8 cellular contexts compared by ENCODE assay signal in genomic region chr22:44701824-44702478, GRCh38. TPM values are rescaled to one million over a fixed set of nuclear protein-coding genes. Genes with fewer than 3 reads are reported as not detected.
A peak's percentile ranks its signal among the peaks of the same experiment; 100 is the strongest.
DNase-seq lines count a peak whose midpoint lies in the region; ATAC-seq and TF ChIP-seq lines count a peak whose summit lies in the region.

A gene with protein sequence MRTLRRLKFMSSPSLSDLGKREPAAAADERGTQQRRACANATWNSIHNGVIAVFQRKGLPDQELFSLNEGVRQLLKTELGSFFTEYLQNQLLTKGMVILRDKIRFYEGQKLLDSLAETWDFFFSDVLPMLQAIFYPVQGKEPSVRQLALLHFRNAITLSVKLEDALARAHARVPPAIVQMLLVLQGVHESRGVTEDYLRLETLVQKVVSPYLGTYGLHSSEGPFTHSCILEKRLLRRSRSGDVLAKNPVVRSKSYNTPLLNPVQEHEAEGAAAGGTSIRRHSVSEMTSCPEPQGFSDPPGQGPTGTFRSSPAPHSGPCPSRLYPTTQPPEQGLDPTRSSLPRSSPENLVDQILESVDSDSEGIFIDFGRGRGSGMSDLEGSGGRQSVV (plus strand): TSS chr22:44702204. CDS start chr22:44702475, 271 bp downstream.

- DNase-seq in OCI-LY7 (ENCODE audit: low spot score), result peak; percentile 78
- DNase-seq in activated T-cell treated with anti-CD3 and anti-CD28 coated beads for 48 hours (ENCODE audit: low read depth), result peak; percentile 77
- DNase-seq in esophagus muscularis mucosa (ENCODE audit: extremely low spot score), result no peak
- DNase-seq in naive B cell, result peak; percentile 76
- DNase-seq in stimulated activated effector memory CD8-positive, alpha-beta T cell treated with anti-CD3 and anti-CD28 coated beads, Interleukin-12 subunit alpha, Interleukin-12 subunit beta, amount 100 ng/mL, for 72 hours (ENCODE audit: low spot score in 2 of 2), result peak; percentile 76 to 86

- no peaks in the 10 kb centered on the region for H4K20me1 ChIP-seq in OCI-LY7 (ENCODE audit: insufficient read depth, low read length)

- H3K36me3 ChIP-seq in OCI-LY7 (ENCODE audit: insufficient read depth, low read length), result no peaks in the 10 kb centered on the region
- peaks cover 0 to 5% (median 0%) of the 10 kb centered on the region in 4 donors for H3K36me3 ChIP-seq in esophagus muscularis mucosa

- H3K4me1 ChIP-seq in OCI-LY7 (ENCODE audit: insufficient read depth, low read length, poor library complexity, severe bottlenecking) (peaks cover 4% of the 10 kb centered on the region), esophagus muscularis mucosa (peaks cover 17 to 34% (median 33%) of the 10 kb centered on the region in 4 donors)

- H3K4me3 ChIP-seq in OCI-LY7 (ENCODE audit: low read depth, low read length, poor library complexity, severe bottlenecking) (peak within 1 kb of the TSS; percentile 62), esophagus muscularis mucosa (peak within 1 kb of the TSS; percentile 55 to 69 (median 56))

- H3K9me2 ChIP-seq in OCI-LY7 (ENCODE audit: insufficient read depth, low read length), result no peaks in the 10 kb centered on the region

- CTCF ChIA-PET in OCI-LY7 (lab: Charles Lee; ENCODE audit: unreplicated experiment), result no interaction called here

- no peaks in the 10 kb centered on the region for H3K79me2 ChIP-seq in OCI-LY7 (ENCODE audit: insufficient read depth, low read depth, low read length)

- peak within 1 kb of the TSS; percentile 72 to 86 (median 80) for H3K4me3 Mint-ChIP-seq in naive B cell
- H3K4me3 Mint-ChIP-seq in stimulated activated effector memory CD8-positive, alpha-beta T cell treated with anti-CD3 and anti-CD28 coated beads, Interleukin-12 subunit alpha, Interleukin-12 subunit beta, amount 100 ng/mL, for 72 hours, result peak within 1 kb of the TSS; percentile 76

- intact Hi-C loops in OCI-LY7 (cut with micrococcal nuclease; ENCODE audit: unreplicated experiment) (no loop called here), esophagus muscularis mucosa (cut with DNase I) (no loop called here)

- H3K36me3 Mint-ChIP-seq in naive B cell, result no peaks in the 10 kb centered on the region
- H3K36me3 Mint-ChIP-seq in stimulated activated effector memory CD8-positive, alpha-beta T cell treated with anti-CD3 and anti-CD28 coated beads, Interleukin-12 subunit alpha, Interleukin-12 subunit beta, amount 100 ng/mL, for 72 hours, result peaks cover 11% of the 10 kb centered on the region

- H3K27me3 Mint-ChIP-seq in naive B cell, result peaks cover 0 to 19% (median 4%) of the 10 kb centered on the region in 3 donors

- H3K4me2 ChIP-seq in OCI-LY7 (ENCODE audit: low read length), result peak within 1 kb of the TSS; percentile 60

- H3K4me1 Mint-ChIP-seq in naive B cell, result peaks cover 4 to 16% (median 14%) of the 10 kb centered on the region in 3 donors
- peaks cover 56% of the 10 kb centered on the region for H3K4me1 Mint-ChIP-seq in stimulated activated effector memory CD8-positive, alpha-beta T cell treated with anti-CD3 and anti-CD28 coated beads, Interleukin-12 subunit alpha, Interleukin-12 subunit beta, amount 100 ng/mL, for 72 hours

- TF ChIP-seq CTCF in 22Rv1 (IDR thresholded peaks at IDR 0.05), result no peak; the same call in 1 of the 2 replicates
- TF ChIP-seq CTCF in OCI-LY7 (conservative IDR thresholded peaks at IDR 0.05; ENCODE audit: low read length), result no peak
- no peak for TF ChIP-seq CTCF in esophagus muscularis mucosa (IDR thresholded peaks at IDR 0.05)

- H3K27me3 ChIP-seq in esophagus muscularis mucosa, result peaks cover 0 to 90% (median 5%) of the 10 kb centered on the region in 4 donors

- ATAC-seq in GM18511 (IDR thresholded peaks at IDR 0.05; ENCODE audit: unreplicated experiment) (peak; percentile 73), HG03108 (IDR thresholded peaks at IDR 0.05; ENCODE audit: unreplicated experiment) (peak; percentile 69), naive B cell (ENCODE audit: low read depth in 2 of 2) (peak; percentile 89 to 91)
- ATAC-seq in stimulated activated effector memory CD8-positive, alpha-beta T cell treated with anti-CD3 and anti-CD28 coated beads, Interleukin-12 subunit alpha, Interleukin-12 subunit beta, amount 100 ng/mL, for 72 hours, result peak; percentile 91

- POLR2A ChIA-PET in OCI-LY7 (lab: Charles Lee), result no interaction called here

- peak within 1 kb of the TSS in 4 of 6 donors; percentile 41 to 93 (median 74) for H3K27ac Mint-ChIP-seq in naive B cell
- peak within 1 kb of the TSS; percentile 82 for H3K27ac Mint-ChIP-seq in stimulated activated effector memory CD8-positive, alpha-beta T cell treated with anti-CD3 and anti-CD28 coated beads, Interleukin-12 subunit alpha, Interleukin-12 subunit beta, amount 100 ng/mL, for 72 hours

- no TSS peak for BruUV-seq in OCI-LY7 (replicated peaks; lab: Mats Ljungman, UMichigan)

- TF ChIP-seq EP300 in esophagus muscularis mucosa (IDR thresholded peaks at IDR 0.05), result no peak

- peak within 1 kb of the TSS; percentile 25; the same call in 1 of the 2 replicates for H2AFZ ChIP-seq in OCI-LY7 (ENCODE audit: low read length)

- H3K9me3 Mint-ChIP-seq in naive B cell, result no peaks in the 10 kb centered on the region
- no peaks in the 10 kb centered on the region for H3K9me3 Mint-ChIP-seq in stimulated activated effector memory CD8-positive, alpha-beta T cell treated with anti-CD3 and anti-CD28 coated beads, Interleukin-12 subunit alpha, Interleukin-12 subunit beta, amount 100 ng/mL, for 72 hours

- no peaks in the 10 kb centered on the region for H3K9me3 ChIP-seq in OCI-LY7 (ENCODE audit: low read length)
- H3K9me3 ChIP-seq in esophagus muscularis mucosa, result no peaks in the 10 kb centered on the region

- H3K27ac ChIP-seq in 22Rv1 (peak within 1 kb of the TSS; percentile 74), OCI-LY7 (ENCODE audit: low read depth, low read length, poor library complexity, severe bottlenecking) (no peak within 1 kb of the TSS), esophagus muscularis mucosa (replicated peaks in 1 of 4) (no peak within 1 kb of the TSS)

- no peak for TF ChIP-seq POLR2A in esophagus muscularis mucosa (IDR thresholded peaks at IDR 0.05; ENCODE audit: low read depth)

- WGBS in esophagus muscularis mucosa, result 22% methylated on average over 7 of the region's 88 CpGs

RNA-seq across cellular contexts. Expression of the gene that starts here (rescaled TPM):
- 0.19 and 0.44 TPM in 2 replicates for total RNA-seq in OCI-LY7 (2014; rRNA removed; shearing (Covaris generic))
- total RNA-seq in OCI-LY7 (2022), result 1.5 and 1.8 TPM in 2 replicates
- 10 to 100 TPM in 2 of 4 donors, 1 to 10 TPM in 2; 5.6 to 16.6 (median 11.4) TPM for total RNA-seq in esophagus muscularis mucosa
- 10 to 100 TPM in 1 of 6 donors, 1 to 10 TPM in 5; 5.4 to 10.9 (median 7.6) TPM for polyA plus RNA-seq in naive B cell (ENCODE audit: low read depth in 6 of 6)
